9 cellular contexts compared by ENCODE assay signal in genomic region chr16:66974932-66975246, GRCh38. TPM values are rescaled to one million over a fixed set of nuclear protein-coding genes. Genes with fewer than 3 reads are reported as not detected.
DNase-seq lines count a peak whose midpoint lies in the region; ATAC-seq, FAIRE-seq and TF ChIP-seq lines count a peak whose summit lies in the region.
"Not testable (repeated sequence)": the region's sequence is repeated elsewhere in the genome, so short reads cannot be mapped to it uniquely, and the experiment has no call there.
"Had no signal": no experiment of that assay in that cellular context is flagged by ENCODE, and none has a peak within 500 bp of the region (broad histone marks: within the 10 kb centered on the region; RNA-seq: fewer than 3 reads in every experiment).

No MANE protein-coding gene starts in this region.

- DNase-seq in CD4-positive, CD25-positive, alpha-beta regulatory T cell, result peak; percentile 32 to 76 (median 35)
- DNase-seq in NAMALWA (ENCODE audit: low spot score) (peak; percentile 26), T-cell (peak in 32 of 34 experiments; percentile 12 to 60 (median 34))
- peak; percentile 25 for DNase-seq in activated CD4-positive, alpha-beta T cell treated with anti-CD3 and anti-CD28 coated beads, Interleukin-2, amount 50 U/mL, for 1 hour
- DNase-seq in activated T-cell treated with anti-CD3 and anti-CD28 coated beads, Interleukin-2, amount 50 U/mL, for 72 hours, result peak; percentile 72
- not testable (repeated sequence) for DNase-seq in GM12878 (ENCODE audit: low read depth, low spot score); neural progenitor cell (ENCODE audit: low spot score)
- DNase-seq in stimulated activated CD4-positive, alpha-beta T cell treated with anti-CD3 and anti-CD28 coated beads, TNF-alpha, amount 100 ng/mL, for 48 hours (ENCODE audit: low read depth in 3 of 3), result peak; percentile 26 to 57 (median 52)

- not testable (repeated sequence) for FAIRE-seq in GM12878 (lab: Jason Lieb, UNC)

- H3K9me3 ChIP-seq in CD4-positive, CD25-positive, alpha-beta regulatory T cell (ENCODE audit: control insufficient read depth in 2 of 2, low read length in 2 of 2); GM12878 (replicated peaks; ENCODE audit: control insufficient read depth, insufficient read depth, low read length); neural progenitor cell (ENCODE audit: low read depth): not testable (repeated sequence)

- not testable (repeated sequence) for TF ChIP-seq RAD21 in GM12878 (IDR thresholded peaks at IDR 0.05; ENCODE audit: insufficient read depth, low read depth, low read length)

- POLR2A ChIA-PET in T-cell (lab: Charles Lee); GM12878 (lab: Charles Lee): not testable (repeated sequence)

- H3F3A ChIP-seq in neural progenitor cell (ENCODE audit: low read depth), result not testable (repeated sequence)

- peak overlapping the region in 1 of 3 donors; percentile 15 for H3K27ac Mint-ChIP-seq in CD4-positive, CD25-positive, alpha-beta regulatory T cell
- peak overlapping the region in 1 of 2 donors; percentile 50 for H3K27ac Mint-ChIP-seq in T-cell
- H3K27ac Mint-ChIP-seq in activated T-cell treated with anti-CD3 and anti-CD28 coated beads, Interleukin-2, amount 50 U/mL, for 72 hours, result peak overlapping the region; percentile 63
- H3K27ac Mint-ChIP-seq in neural progenitor cell, result peak overlapping the region; percentile 81

- H3K4me3 ChIP-seq in CD4-positive, CD25-positive, alpha-beta regulatory T cell (ENCODE audit: low read depth, low read length), result peak overlapping the region; percentile 26
- H3K4me3 ChIP-seq in GM12878, neural progenitor cell: not testable (repeated sequence)

- not testable (repeated sequence) for H3K9me3 Mint-ChIP-seq in CD4-positive, CD25-positive, alpha-beta regulatory T cell; T-cell; activated T-cell treated with anti-CD3 and anti-CD28 coated beads, Interleukin-2, amount 50 U/mL, for 72 hours; neural progenitor cell

- H3K27ac ChIP-seq in CD4-positive, CD25-positive, alpha-beta regulatory T cell (ENCODE audit: insufficient read depth, low read length, poor library complexity, severe bottlenecking); GM12878 (ENCODE audit: control insufficient read depth, insufficient read depth); neural progenitor cell: not testable (repeated sequence)

- in situ Hi-C loops in GM12878 (cut with MboI), result loop anchor here (10.0 to 25.0 kb wide), 2 partner anchors 180 to 437 kb away; partner anchors contain the start of genes B3GNT9, FBXL8, TRADD and ZDHHC1

- not testable (repeated sequence) for H3K4me1 ChIP-seq in CD4-positive, CD25-positive, alpha-beta regulatory T cell (ENCODE audit: control insufficient read depth, insufficient read depth, low read length, poor library complexity, severe bottlenecking); GM12878 (ENCODE audit: control insufficient read depth, insufficient read depth, low read length); neural progenitor cell

- RAD21 ChIA-PET in GM12878 (lab: Charles Lee; ENCODE audit: unreplicated experiment), result interaction anchor here (1.0 to 1.4 kb wide), 2 partner anchors 10 to 21 kb away, joined by 3 to 4 read pairs; no protein-coding TSS in a partner anchor

- not testable (repeated sequence) for H3K27me3 ChIP-seq in CD4-positive, CD25-positive, alpha-beta regulatory T cell (ENCODE audit: control insufficient read depth, insufficient read depth, low read length); GM12878 (replicated peaks in 1 of 2; ENCODE audit: control insufficient read depth in 2 of 2, insufficient read depth in 2 of 2, low read length in 1 of 2); neural progenitor cell

- TF ChIP-seq POLR2A in GM12878 (IDR thresholded peaks at IDR 0.05; ENCODE audit: low read depth, low read length), result not testable (repeated sequence)

- WGBS in GM12878 (ENCODE audit: insufficient coverage, insufficient replicate concordance, low lambda C conversion rate, missing lambda C conversion rate), result 22% methylated on average over 11 of the region's 11 CpGs

- H3K4me1 Mint-ChIP-seq in CD4-positive, CD25-positive, alpha-beta regulatory T cell, result peaks cover 0 to 15% (median 9%) of the 10 kb centered on the region in 4 donors
- H3K4me1 Mint-ChIP-seq in T-cell (peaks cover 0 to 15% (median 7%) of the 10 kb centered on the region in 3 donors), neural progenitor cell (peaks cover 23% of the 10 kb centered on the region)
- H3K4me1 Mint-ChIP-seq in activated T-cell treated with anti-CD3 and anti-CD28 coated beads, Interleukin-2, amount 50 U/mL, for 72 hours (ENCODE audit: low read depth), result peaks cover 48% of the 10 kb centered on the region

- H2AFZ ChIP-seq in GM12878 (ENCODE audit: control insufficient read depth, low read depth, low read length), result peak overlapping the region; percentile 17; the same call in 1 of the 2 replicates
- not testable (repeated sequence) for H2AFZ ChIP-seq in neural progenitor cell (replicated peaks)

- TF ChIP-seq CTCF in GM12878 (IDR thresholded peaks at IDR 0.05 in 2 of 3, conservative IDR thresholded peaks at IDR 0.05 in 1 of 3; ENCODE audit: control insufficient read depth in 2 of 3, extremely low read depth in 1 of 3, insufficient read depth in 1 of 3, low read depth in 3 of 3, low read length in 3 of 3); neural progenitor cell (IDR thresholded peaks at IDR 0.05): not testable (repeated sequence)

- ATAC-seq in CD4-positive, CD25-positive, alpha-beta regulatory T cell (ENCODE audit: low read depth in 2 of 2); T-cell (replicated peaks in 1 of 4); activated T-cell treated with anti-CD3 and anti-CD28 coated beads, Interleukin-2, amount 50 U/mL, for 72 hours (replicated peaks in 1 of 2); GM12878: not testable (repeated sequence)

- CTCF ChIA-PET in T-cell (lab: Charles Lee), result interaction anchor here (0.9 to 1.6 kb wide), 4 partner anchors 10 to 182 kb away, joined by 3 to 7 read pairs (median 3); no protein-coding TSS in a partner anchor
- CTCF ChIA-PET in GM12878 (lab: Yijun Ruan, JAX), result interaction anchor here (1.3 to 2.5 kb wide), 7 partner anchors 17 to 210 kb away, joined by 4 to 13 read pairs (median 7); partner anchors contain the start of gene B3GNT9

- SMC1A ChIA-PET in GM12878 (lab: Charles Lee; ENCODE audit: uncharacterized antibody, unreplicated experiment), result interaction anchor here (0.7 to 2.9 kb wide), 5 partner anchors 9 to 210 kb away, joined by 3 to 9 read pairs (median 6); no protein-coding TSS in a partner anchor

- BruUV-seq in GM12878 (replicated peaks; lab: Mats Ljungman, UMichigan), result not testable (repeated sequence)

- H3K36me3 Mint-ChIP-seq in CD4-positive, CD25-positive, alpha-beta regulatory T cell; T-cell; activated T-cell treated with anti-CD3 and anti-CD28 coated beads, Interleukin-2, amount 50 U/mL, for 72 hours (ENCODE audit: insufficient read depth in 2 of 2); neural progenitor cell: not testable (repeated sequence)

- not testable (repeated sequence) for H3K9ac ChIP-seq in GM12878 (ENCODE audit: control insufficient read depth, insufficient read depth, low read length); neural progenitor cell

- not testable (repeated sequence) for H3K4me2 ChIP-seq in GM12878 (ENCODE audit: control insufficient read depth, insufficient read depth); neural progenitor cell

- intact Hi-C loops in GM12878 (cut with micrococcal nuclease; ENCODE audit: unreplicated experiment), result loop anchor here (5.0 kb wide), 1 partner anchor 37 kb away; no protein-coding TSS in a partner anchor

- H3K36me3 ChIP-seq in CD4-positive, CD25-positive, alpha-beta regulatory T cell (ENCODE audit: control insufficient read depth, insufficient read depth, low read length); GM12878 (ENCODE audit: control insufficient read depth in 2 of 2, insufficient read depth in 2 of 2, low read length in 1 of 2); neural progenitor cell: not testable (repeated sequence)

- not testable (repeated sequence) for TF ChIP-seq EP300 in GM12878 (IDR thresholded peaks at IDR 0.05; ENCODE audit: borderline replicate concordance in 1 of 2, control insufficient read depth in 1 of 2, low read depth in 2 of 2, low read length in 2 of 2)

- not testable (repeated sequence) for H3K27me3 Mint-ChIP-seq in CD4-positive, CD25-positive, alpha-beta regulatory T cell; T-cell; activated T-cell treated with anti-CD3 and anti-CD28 coated beads, Interleukin-2, amount 50 U/mL, for 72 hours (ENCODE audit: low read depth); neural progenitor cell (ENCODE audit: insufficient read depth, low read depth)

- peak overlapping the region; percentile 63 to 89 (median 83) for H3K4me3 Mint-ChIP-seq in CD4-positive, CD25-positive, alpha-beta regulatory T cell
- peak overlapping the region; percentile 66 to 77 (median 69) for H3K4me3 Mint-ChIP-seq in T-cell
- peak overlapping the region; percentile 80 to 91 for H3K4me3 Mint-ChIP-seq in activated T-cell treated with anti-CD3 and anti-CD28 coated beads, Interleukin-2, amount 50 U/mL, for 72 hours
- not testable (repeated sequence) for H3K4me3 Mint-ChIP-seq in neural progenitor cell

- not testable (repeated sequence) for H3K79me2 ChIP-seq in GM12878 (ENCODE audit: control insufficient read depth, insufficient read depth, low read length); neural progenitor cell (ENCODE audit: low read depth)

- not testable (repeated sequence) for H4K20me1 ChIP-seq in GM12878 (ENCODE audit: control insufficient read depth, insufficient read depth); neural progenitor cell (ENCODE audit: low read depth)

RNA-seq across cellular contexts. Expression of gene CES4A, which starts 13.5 kb away (rescaled TPM):
- 11.9 TPM for total RNA-seq in CD4-positive, CD25-positive, alpha-beta regulatory T cell
- polyA plus RNA-seq in CD4-positive, CD25-positive, alpha-beta regulatory T cell, result 1 to 10 TPM; 1.6 to 3.0 (median 2.7) TPM
- total RNA-seq in T-cell, result 10 to 100 TPM; 12.4 to 20.7 (median 17.0) TPM
- 10 to 100 TPM; 24.4 to 38.8 TPM for total RNA-seq in activated T-cell treated with anti-CD3 and anti-CD28 coated beads, Interleukin-2, amount 50 U/mL, for 72 hours
- total RNA-seq in GM12878 (2013; cell fraction: nucleolus; rRNA removed), result not detected in 2 replicates
- total RNA-seq in GM12878 (2014; rRNA removed), result 2.3 and 3.4 TPM in 2 replicates
- 1.7 and 2.0 TPM in 2 replicates for total RNA-seq in GM12878 (2014; rRNA removed; fragmentation: Illumina TruSeq; extraction: Trizol)
- 1.8 and 3.3 TPM in 2 replicates for total RNA-seq in GM12878 (2021)
- 7.0 TPM for polyA plus RNA-seq in GM12878 (2011; ENCODE audit: low read depth)
- 0.05 TPM in 1 of 2 replicates, not detected in the other for polyA plus RNA-seq in GM12878 (2011; rRNA removed)
- not detected in 2 replicates for polyA plus RNA-seq in GM12878 (2011; cell fraction: cytosol; rRNA removed)
- not detected in 2 replicates for polyA plus RNA-seq in GM12878 (2011; cell fraction: nucleus; rRNA removed)
- 6.1 and 7.6 TPM in 2 replicates for polyA plus RNA-seq in GM12878 (2012)
- 3.2 and 4.2 TPM in 2 replicates for polyA plus RNA-seq in GM12878 (2014; fragmentation: Illumina TruSeq; extraction: Trizol)
- 1 to 10 TPM; 1.8 to 1.9 TPM for polyA plus RNA-seq in GM12878 (2014; fragmentation: Nextera tagmentation; extraction: Ambion mirVana)
- 4.3 and 5.0 TPM in 2 replicates for polyA plus RNA-seq in GM12878 (2014; rRNA removed)
- polyA plus RNA-seq in GM12878 (2016; fragmentation: Nextera tagmentation; extraction: Ambion mirVana), result 1 to 10 TPM; 1.7 to 2.5 TPM
- polyA minus RNA-seq in GM12878 (2011; rRNA and poly(A)+ RNA removed), result not detected in 2 replicates
- not detected in 2 replicates for polyA minus RNA-seq in GM12878 (2011; cell fraction: cytosol; rRNA and poly(A)+ RNA removed)
- 0.19 TPM in 1 of 2 replicates, not detected in the other for polyA minus RNA-seq in GM12878 (2011; cell fraction: nucleus; rRNA and poly(A)+ RNA removed)
- total RNA-seq in neural progenitor cell (ENCODE audit: low replicate concordance), result 0.22 and 1.8 TPM in 2 replicates

RNA-seq across cellular contexts. Expression of gene CES3, which starts 13.8 kb away (rescaled TPM):
- 0.74 TPM for total RNA-seq in CD4-positive, CD25-positive, alpha-beta regulatory T cell
- polyA plus RNA-seq in CD4-positive, CD25-positive, alpha-beta regulatory T cell, result under 1 TPM; 0.10 to 0.29 (median 0.26) TPM
- total RNA-seq in T-cell (under 1 TPM; 0.10 to 0.88 (median 0.58) TPM), GM12878 (2014; rRNA removed) (0.71 and 1.4 TPM in 2 replicates), GM12878 (2014; rRNA removed; fragmentation: Illumina TruSeq; extraction: Trizol) (0.72 and 0.83 TPM in 2 replicates), GM12878 (2021) (1.9 and 3.1 TPM in 2 replicates), neural progenitor cell (ENCODE audit: low replicate concordance) (5.7 and 13.4 TPM in 2 replicates)
- total RNA-seq in activated T-cell treated with anti-CD3 and anti-CD28 coated beads, Interleukin-2, amount 50 U/mL, for 72 hours, result 10 to 100 TPM in 1 of 2 donors, 1 to 10 TPM in 1; 6.9 to 11.5 TPM
- total RNA-seq in GM12878 (2013; cell fraction: nucleolus; rRNA removed), result 6.9 and 11.2 TPM in 2 replicates
- polyA plus RNA-seq in GM12878 (2011; ENCODE audit: low read depth), result 0.16 TPM
- polyA plus RNA-seq in GM12878 (2011; rRNA removed) (0.62 and 1.3 TPM in 2 replicates), GM12878 (2014; fragmentation: Illumina TruSeq; extraction: Trizol) (0.10 and 0.76 TPM in 2 replicates), GM12878 (2014; fragmentation: Nextera tagmentation; extraction: Ambion mirVana) (under 1 TPM; 0.09 to 0.18 TPM), GM12878 (2014; rRNA removed) (1.5 and 3.0 TPM in 2 replicates), GM12878 (2016; fragmentation: Nextera tagmentation; extraction: Ambion mirVana) (under 1 TPM; 0.68 to 0.76 TPM)
- polyA plus RNA-seq in GM12878 (2011; cell fraction: cytosol; rRNA removed), result 0.90 and 1.3 TPM in 2 replicates
- polyA plus RNA-seq in GM12878 (2011; cell fraction: nucleus; rRNA removed), result 7.5 and 8.9 TPM in 2 replicates
- 0.89 and 1.6 TPM in 2 replicates for polyA plus RNA-seq in GM12878 (2012)
- 0.80 and 2.0 TPM in 2 replicates for polyA minus RNA-seq in GM12878 (2011; rRNA and poly(A)+ RNA removed)
- 0.67 TPM in 1 of 2 replicates, not detected in the other for polyA minus RNA-seq in GM12878 (2011; cell fraction: cytosol; rRNA and poly(A)+ RNA removed)
- polyA minus RNA-seq in GM12878 (2011; cell fraction: nucleus; rRNA and poly(A)+ RNA removed), result 3.3 and 3.4 TPM in 2 replicates
- total RNA-seq: RPMI7951 had no signal

RNA-seq across cellular contexts. Expression of gene CES2, which starts 39.6 kb away (rescaled TPM):
- total RNA-seq in CD4-positive, CD25-positive, alpha-beta regulatory T cell, result 35.4 TPM
- polyA plus RNA-seq in CD4-positive, CD25-positive, alpha-beta regulatory T cell, result 10 to 100 TPM; 19.3 to 22.5 (median 19.7) TPM
- total RNA-seq in T-cell, result 10 to 100 TPM; 35.3 to 56.5 (median 50.2) TPM
- total RNA-seq in activated T-cell treated with anti-CD3 and anti-CD28 coated beads, Interleukin-2, amount 50 U/mL, for 72 hours, result 10 to 100 TPM; 28.7 to 33.3 TPM
- 49.9 and 51.4 TPM in 2 replicates for total RNA-seq in GM12878 (2013; cell fraction: nucleolus; rRNA removed)
- total RNA-seq in GM12878 (2014; rRNA removed), result 31.1 and 33.7 TPM in 2 replicates
- 15.1 and 17.0 TPM in 2 replicates for total RNA-seq in GM12878 (2014; rRNA removed; fragmentation: Illumina TruSeq; extraction: Trizol)
- total RNA-seq in GM12878 (2021), result 26.9 and 33.2 TPM in 2 replicates
- 9.2 TPM for polyA plus RNA-seq in GM12878 (2011; ENCODE audit: low read depth)
- polyA plus RNA-seq in GM12878 (2011; rRNA removed), result 9.8 and 14.1 TPM in 2 replicates
- polyA plus RNA-seq in GM12878 (2011; cell fraction: cytosol; rRNA removed), result 16.1 and 24.3 TPM in 2 replicates
- 19.5 and 23.8 TPM in 2 replicates for polyA plus RNA-seq in GM12878 (2011; cell fraction: nucleus; rRNA removed)
- polyA plus RNA-seq in GM12878 (2012), result 15.2 and 16.7 TPM in 2 replicates
- 16.6 and 19.6 TPM in 2 replicates for polyA plus RNA-seq in GM12878 (2014; fragmentation: Illumina TruSeq; extraction: Trizol)
- polyA plus RNA-seq in GM12878 (2014; fragmentation: Nextera tagmentation; extraction: Ambion mirVana), result 1 to 10 TPM; 1.6 to 2.4 TPM
- polyA plus RNA-seq in GM12878 (2014; rRNA removed), result 24.0 and 28.8 TPM in 2 replicates
- polyA plus RNA-seq in GM12878 (2016; fragmentation: Nextera tagmentation; extraction: Ambion mirVana), result 10 to 100 TPM; 22.5 to 25.1 TPM
- polyA minus RNA-seq in GM12878 (2011; rRNA and poly(A)+ RNA removed), result 15.9 and 34.4 TPM in 2 replicates
- 4.7 and 13.8 TPM in 2 replicates for polyA minus RNA-seq in GM12878 (2011; cell fraction: cytosol; rRNA and poly(A)+ RNA removed)
- 23.1 and 35.8 TPM in 2 replicates for polyA minus RNA-seq in GM12878 (2011; cell fraction: nucleus; rRNA and poly(A)+ RNA removed)
- total RNA-seq in neural progenitor cell (ENCODE audit: low replicate concordance), result 11.1 and 20.9 TPM in 2 replicates

RNA-seq across cellular contexts. Expression of gene CIAO2B, which starts 40.7 kb away (rescaled TPM):
- 64.6 TPM for total RNA-seq in CD4-positive, CD25-positive, alpha-beta regulatory T cell
- 100 to 1,000 TPM; 126 to 161 (median 147) TPM for polyA plus RNA-seq in CD4-positive, CD25-positive, alpha-beta regulatory T cell
- total RNA-seq in T-cell (10 to 100 TPM; 55.3 to 66.8 (median 62.4) TPM), GM12878 (2014; rRNA removed) (141 and 156 TPM in 2 replicates), GM12878 (2014; rRNA removed; fragmentation: Illumina TruSeq; extraction: Trizol) (69.3 and 77.2 TPM in 2 replicates), GM12878 (2021) (76.4 and 81.3 TPM in 2 replicates), neural progenitor cell (ENCODE audit: low replicate concordance) (55.5 and 76.0 TPM in 2 replicates)
- total RNA-seq in activated T-cell treated with anti-CD3 and anti-CD28 coated beads, Interleukin-2, amount 50 U/mL, for 72 hours, result 100 to 1,000 TPM; 145 to 167 TPM
- 6.3 and 6.8 TPM in 2 replicates for total RNA-seq in GM12878 (2013; cell fraction: nucleolus; rRNA removed)
- polyA plus RNA-seq in GM12878 (2011; ENCODE audit: low read depth), result 70.0 TPM
- polyA plus RNA-seq in GM12878 (2011; rRNA removed) (108 and 182 TPM in 2 replicates), GM12878 (2014; fragmentation: Illumina TruSeq; extraction: Trizol) (41.2 and 86.9 TPM in 2 replicates), GM12878 (2014; fragmentation: Nextera tagmentation; extraction: Ambion mirVana) (100 to 1,000 TPM; 101 to 120 TPM), GM12878 (2014; rRNA removed) (198 and 225 TPM in 2 replicates), GM12878 (2016; fragmentation: Nextera tagmentation; extraction: Ambion mirVana) (100 to 1,000 TPM; 226 to 241 TPM)
- 291 and 399 TPM in 2 replicates for polyA plus RNA-seq in GM12878 (2011; cell fraction: cytosol; rRNA removed)
- polyA plus RNA-seq in GM12878 (2011; cell fraction: nucleus; rRNA removed), result 147 and 186 TPM in 2 replicates
- 125 and 149 TPM in 2 replicates for polyA plus RNA-seq in GM12878 (2012)
- 145 and 173 TPM in 2 replicates for polyA minus RNA-seq in GM12878 (2011; rRNA and poly(A)+ RNA removed)
- 39.5 and 46.1 TPM in 2 replicates for polyA minus RNA-seq in GM12878 (2011; cell fraction: cytosol; rRNA and poly(A)+ RNA removed)
- 18.0 and 23.7 TPM in 2 replicates for polyA minus RNA-seq in GM12878 (2011; cell fraction: nucleus; rRNA and poly(A)+ RNA removed)

RNA-seq across cellular contexts. Expression of gene RRAD, which starts 49.6 kb away (rescaled TPM):
- 0.35 TPM for total RNA-seq in CD4-positive, CD25-positive, alpha-beta regulatory T cell
- not detected for polyA plus RNA-seq in CD4-positive, CD25-positive, alpha-beta regulatory T cell
- total RNA-seq in T-cell, result 1 to 10 TPM in 1 of 5 donors, under 1 TPM in 3, not detected in 1; 0.28 to 1.1 (median 0.53) TPM
- 1 to 10 TPM; 1.6 to 3.1 TPM for total RNA-seq in activated T-cell treated with anti-CD3 and anti-CD28 coated beads, Interleukin-2, amount 50 U/mL, for 72 hours
- 0.35 TPM in 1 of 2 replicates, not detected in the other for total RNA-seq in GM12878 (2013; cell fraction: nucleolus; rRNA removed)
- 6.5 and 8.5 TPM in 2 replicates for total RNA-seq in GM12878 (2014; rRNA removed)
- 1.5 and 1.7 TPM in 2 replicates for total RNA-seq in GM12878 (2014; rRNA removed; fragmentation: Illumina TruSeq; extraction: Trizol)
- total RNA-seq in GM12878 (2021), result 4.0 and 4.6 TPM in 2 replicates
- polyA plus RNA-seq in GM12878 (2011; ENCODE audit: low read depth), result 0.54 TPM
- 0.75 and 2.6 TPM in 2 replicates for polyA plus RNA-seq in GM12878 (2011; rRNA removed)
- polyA plus RNA-seq in GM12878 (2011; cell fraction: cytosol; rRNA removed), result 2.5 and 4.2 TPM in 2 replicates
- polyA plus RNA-seq in GM12878 (2011; cell fraction: nucleus; rRNA removed), result 2.8 and 5.9 TPM in 2 replicates
- 1.6 and 2.1 TPM in 2 replicates for polyA plus RNA-seq in GM12878 (2012)
- 0.41 TPM in 1 of 2 replicates, not detected in the other for polyA plus RNA-seq in GM12878 (2014; fragmentation: Illumina TruSeq; extraction: Trizol)
- polyA plus RNA-seq in GM12878 (2014; fragmentation: Nextera tagmentation; extraction: Ambion mirVana), result under 1 TPM; 0.11 to 0.64 TPM
- 5.7 and 8.9 TPM in 2 replicates for polyA plus RNA-seq in GM12878 (2014; rRNA removed)
- 1 to 10 TPM; 3.0 to 8.3 TPM for polyA plus RNA-seq in GM12878 (2016; fragmentation: Nextera tagmentation; extraction: Ambion mirVana)
- polyA minus RNA-seq in GM12878 (2011; rRNA and poly(A)+ RNA removed), result 0.73 and 2.0 TPM in 2 replicates
- polyA minus RNA-seq in GM12878 (2011; cell fraction: cytosol; rRNA and poly(A)+ RNA removed), result 0.83 and 1.3 TPM in 2 replicates
- 0.48 and 0.96 TPM in 2 replicates for polyA minus RNA-seq in GM12878 (2011; cell fraction: nucleus; rRNA and poly(A)+ RNA removed)
- 0.12 and 0.24 TPM in 2 replicates for total RNA-seq in neural progenitor cell (ENCODE audit: low replicate concordance)
